In genomic region chr15:57438166-57438565, GRCh38 we compare ENCODE assay signal across 19 cellular contexts.
DNase-seq lines count a peak whose midpoint lies in the region; ATAC-seq, FAIRE-seq and TF ChIP-seq lines count a peak whose summit lies in the region.
"Had no signal": no experiment of that assay in that cellular context is flagged by ENCODE, and none has a peak within 500 bp of the region (broad histone marks: within the 10 kb centered on the region; RNA-seq: fewer than 3 reads in every experiment).

No MANE protein-coding gene starts in this region.

- peaks cover 30% of the 10 kb centered on the region for H3K36me3 Mint-ChIP-seq in endothelial cell (ENCODE audit: low read depth, unreplicated experiment)
- H3K36me3 Mint-ChIP-seq: CD4-positive, alpha-beta memory T cell had no signal

- ATAC-seq in right lobe of liver = peak in 1 of 4 donors; percentile 4

- peak overlapping the region; percentile 15 for H3K4me3 Mint-ChIP-seq in endothelial cell (ENCODE audit: unreplicated experiment)
- H3K4me3 Mint-ChIP-seq: CD4-positive, alpha-beta memory T cell had no signal

- TF ChIP-seq POLR2A in right lobe of liver (IDR thresholded peaks at IDR 0.05) (no peak), prostate gland (IDR thresholded peaks at IDR 0.05) (no peak), ovary (IDR thresholded peaks at IDR 0.05) (no peak)

- intact Hi-C loops in kidney (cut with DNase I) = no loop called here
- intact Hi-C loops in right lobe of liver (cut with DNase I) = no loop called here
- intact Hi-C loops in prostate gland (cut with DNase I) = no loop called here
- intact Hi-C loops in ovary (cut with DNase I) = no loop called here

- no peaks in the 10 kb centered on the region for H3K9me3 Mint-ChIP-seq in endothelial cell (ENCODE audit: unreplicated experiment)

- FAIRE-seq in kidney (lab: Jason Lieb, UNC) = no peak
- FAIRE-seq: GM12891, GM18507, H54 had no signal

- H3K9me3 ChIP-seq in kidney (ENCODE audit: control insufficient read depth in 1 of 2, low read length in 2 of 2) (no peaks in the 10 kb centered on the region), right lobe of liver (no peaks in the 10 kb centered on the region), prostate gland (no peaks in the 10 kb centered on the region), ovary (no peaks in the 10 kb centered on the region), MG63 (no peaks in the 10 kb centered on the region)

- H3K4me1 ChIP-seq in kidney (ENCODE audit: control insufficient read depth in 1 of 2, insufficient read depth in 1 of 2, low read depth in 1 of 2, low read length in 2 of 2) = peaks cover 11 to 28% of the 10 kb centered on the region in 2 donors
- H3K4me1 ChIP-seq in right lobe of liver = peaks cover 0 to 32% (median 8%) of the 10 kb centered on the region in 4 donors
- no peaks in the 10 kb centered on the region for H3K4me1 ChIP-seq in prostate gland (replicated peaks)
- peaks cover 2% of the 10 kb centered on the region for H3K4me1 ChIP-seq in ovary (ENCODE audit: insufficient read depth)

- H3K4me3 ChIP-seq in kidney (ENCODE audit: low read length in 2 of 2) (no peak overlapping the region), right lobe of liver (no peak overlapping the region), prostate gland (no peak overlapping the region), ovary (no peak overlapping the region), MG63 (no peak overlapping the region), H7 (ENCODE audit: insufficient read depth, low read depth, low read length) (no peak overlapping the region)

- no peak for TF ChIP-seq CTCF in endothelial cell (IDR thresholded peaks at IDR 0.05; ENCODE audit: unreplicated experiment)
- no peak for TF ChIP-seq CTCF in kidney (IDR thresholded peaks at IDR 0.05; ENCODE audit: borderline replicate concordance, extremely low read depth, insufficient read depth)
- no peak for TF ChIP-seq CTCF in right lobe of liver (IDR thresholded peaks at IDR 0.05)
- no peak for TF ChIP-seq CTCF in prostate gland (IDR thresholded peaks at IDR 0.05)
- TF ChIP-seq CTCF in ovary (IDR thresholded peaks at IDR 0.05) = no peak

- H3K9ac ChIP-seq in kidney (ENCODE audit: low read length in 2 of 2) = no peak overlapping the region

- no peak overlapping the region for H3K27ac Mint-ChIP-seq in endothelial cell (ENCODE audit: unreplicated experiment)
- H3K27ac Mint-ChIP-seq: CD4-positive, alpha-beta memory T cell had no signal

- H3K4me1 Mint-ChIP-seq in endothelial cell (ENCODE audit: unreplicated experiment) = peaks cover 74% of the 10 kb centered on the region
- H3K4me1 Mint-ChIP-seq: CD4-positive, alpha-beta memory T cell had no signal

- no peak for TF ChIP-seq EP300 in ovary (IDR thresholded peaks at IDR 0.05)

- peaks cover 1% of the 10 kb centered on the region for H3K27me3 Mint-ChIP-seq in endothelial cell (ENCODE audit: unreplicated experiment)

- no peaks in the 10 kb centered on the region for H3K27me3 ChIP-seq in right lobe of liver
- no peaks in the 10 kb centered on the region for H3K27me3 ChIP-seq in prostate gland (replicated peaks; ENCODE audit: insufficient read depth)
- no peaks in the 10 kb centered on the region for H3K27me3 ChIP-seq in ovary
- no peaks in the 10 kb centered on the region for H3K27me3 ChIP-seq in MG63
- H3K27me3 ChIP-seq in H7 (ENCODE audit: control insufficient read depth, insufficient read depth, low read length) = no peaks in the 10 kb centered on the region

- DNase-seq in endothelial cell (ENCODE audit: low spot score) = no peak
- DNase-seq in kidney = no peak
- DNase-seq in right lobe of liver = no peak
- no peak for DNase-seq in prostate gland (ENCODE audit: low spot score)
- no peak for DNase-seq in ovary
- DNase-seq in MG63 = no peak
- no peak for DNase-seq in H7
- DNase-seq: C1 segment of cervical spinal cord; Calu3; CD4-positive, alpha-beta memory T cell; COR-L47; DMS53; DMS79 treated with DMSO at 0.1 percent for 48 hours; GF-D8; GOT3; HCEC 1CT had no signal

- 59% methylated on average over 3 of the region's 6 CpGs for WGBS in right lobe of liver (ENCODE audit: insufficient coverage, low coverage, low lambda C conversion rate, missing lambda C conversion rate)
- 95% methylated on average over 6 of the region's 6 CpGs for WGBS in prostate gland
- 87 to 91% (median 91%) methylated on average over 6 of the region's 6 CpGs for WGBS in ovary, 3 donors

- H3K36me3 ChIP-seq in kidney (ENCODE audit: control insufficient read depth in 1 of 2, insufficient read depth in 2 of 2, low read length in 2 of 2) (peaks cover 7 to 20% of the 10 kb centered on the region in 2 donors), right lobe of liver (peaks cover 0 to 10% (median 4%) of the 10 kb centered on the region in 4 donors), prostate gland (no peaks in the 10 kb centered on the region), ovary (no peaks in the 10 kb centered on the region), MG63 (no peaks in the 10 kb centered on the region), H7 (replicated peaks; ENCODE audit: control insufficient read depth, insufficient read depth, low read length) (peaks cover 4% of the 10 kb centered on the region)

- peak overlapping the region; percentile 22 to 78 for H3K27ac ChIP-seq in kidney (ENCODE audit: low read depth in 2 of 2, low read length in 2 of 2)
- H3K27ac ChIP-seq in right lobe of liver = peak overlapping the region; percentile 58 to 84 (median 72)
- peak overlapping the region; percentile 46 to 62 for H3K27ac ChIP-seq in prostate gland
- no peak overlapping the region for H3K27ac ChIP-seq in ovary

Comparison
In these comparisons a context has a peak if more than half of its experiments do, and no peak if none do; other contexts are left out.
1. H3K27ac ChIP-seq: peak in kidney (2 of 2), right lobe of liver (3 of 3) and prostate gland (2 of 2); none in ovary (0 of 2).